ENCODE assay signal across 1 cellular context in the genomic region with DNA sequence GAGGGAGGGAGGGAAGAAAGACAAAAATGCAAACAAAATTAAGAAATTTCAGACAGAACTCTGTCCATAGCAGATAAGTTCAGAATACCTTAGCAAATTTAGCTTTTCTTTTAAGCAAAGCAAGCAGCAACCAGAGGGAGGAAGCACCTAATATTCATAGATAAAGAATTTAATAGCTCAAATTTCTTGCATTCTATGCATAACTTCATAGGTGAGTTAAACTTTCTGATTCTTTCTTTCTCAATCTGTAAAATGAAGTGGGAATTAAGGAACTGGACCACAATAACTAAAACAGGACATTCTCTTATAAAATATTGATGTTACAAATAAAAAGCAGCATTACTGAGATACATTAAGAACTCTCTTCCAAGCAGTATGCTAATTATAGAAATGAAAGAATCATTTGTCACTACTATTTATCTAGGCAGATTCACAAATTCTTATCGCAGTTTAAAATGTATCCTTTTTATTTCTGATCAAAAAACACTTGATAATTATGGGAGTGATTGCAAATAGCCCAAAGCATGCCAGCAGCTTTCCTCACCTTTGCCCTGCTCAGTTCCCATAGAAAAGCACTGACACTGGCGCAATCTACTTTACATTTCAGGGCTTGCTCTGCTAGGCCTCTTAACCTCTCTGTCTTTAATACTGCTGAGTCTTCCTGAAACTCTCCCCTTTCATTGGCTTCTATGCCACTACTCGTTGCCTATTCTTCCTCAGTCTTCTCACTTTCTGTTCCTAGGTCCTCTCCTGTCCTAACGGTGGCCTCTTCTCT.
A peak's percentile ranks its signal among the peaks of the same experiment; 100 is the strongest.
TF ChIP-seq lines count a peak whose summit lies in the region.

No MANE protein-coding gene starts in this region.

TF ChIP-seq in liver, 16 proteins besides CTCF, POLR2A, EP300 and RAD21:
- TF ChIP-seq, protein P1, sequence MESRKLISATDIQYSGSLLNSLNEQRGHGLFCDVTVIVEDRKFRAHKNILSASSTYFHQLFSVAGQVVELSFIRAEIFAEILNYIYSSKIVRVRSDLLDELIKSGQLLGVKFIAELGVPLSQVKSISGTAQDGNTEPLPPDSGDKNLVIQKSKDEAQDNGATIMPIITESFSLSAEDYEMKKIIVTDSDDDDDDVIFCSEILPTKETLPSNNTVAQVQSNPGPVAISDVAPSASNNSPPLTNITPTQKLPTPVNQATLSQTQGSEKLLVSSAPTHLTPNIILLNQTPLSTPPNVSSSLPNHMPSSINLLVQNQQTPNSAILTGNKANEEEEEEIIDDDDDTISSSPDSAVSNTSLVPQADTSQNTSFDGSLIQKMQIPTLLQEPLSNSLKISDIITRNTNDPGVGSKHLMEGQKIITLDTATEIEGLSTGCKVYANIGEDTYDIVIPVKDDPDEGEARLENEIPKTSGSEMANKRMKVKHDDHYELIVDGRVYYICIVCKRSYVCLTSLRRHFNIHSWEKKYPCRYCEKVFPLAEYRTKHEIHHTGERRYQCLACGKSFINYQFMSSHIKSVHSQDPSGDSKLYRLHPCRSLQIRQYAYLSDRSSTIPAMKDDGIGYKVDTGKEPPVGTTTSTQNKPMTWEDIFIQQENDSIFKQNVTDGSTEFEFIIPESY (IDR thresholded peaks at IDR 0.05): no peak
- TF ChIP-seq TAF1 (conservative IDR thresholded peaks at IDR 0.05) (no peak), JUND (IDR thresholded peaks at IDR 0.05) (no peak), HNF4A (conservative IDR thresholded peaks at IDR 0.05) (peak in 1 of 2 donors; percentile 56), NR2F2 (IDR thresholded peaks at IDR 0.05) (no peak), HNF4G (IDR thresholded peaks at IDR 0.05) (no peak), SP1 (IDR thresholded peaks at IDR 0.05) (no peak), FOXA1 (IDR thresholded peaks at IDR 0.05) (no peak), GABPA (IDR thresholded peaks at IDR 0.05 in 1 of 2, conservative IDR thresholded peaks at IDR 0.05 in 1 of 2) (no peak), EGR1 (IDR thresholded peaks at IDR 0.05; ENCODE audit: low read depth in 2 of 2) (no peak), RXRA (IDR thresholded peaks at IDR 0.05) (peak in 1 of 2 donors; percentile 63), FOXA2 (IDR thresholded peaks at IDR 0.05) (no peak), YY1 (IDR thresholded peaks at IDR 0.05) (peak; percentile 40)
- TF ChIP-seq, protein P2, sequence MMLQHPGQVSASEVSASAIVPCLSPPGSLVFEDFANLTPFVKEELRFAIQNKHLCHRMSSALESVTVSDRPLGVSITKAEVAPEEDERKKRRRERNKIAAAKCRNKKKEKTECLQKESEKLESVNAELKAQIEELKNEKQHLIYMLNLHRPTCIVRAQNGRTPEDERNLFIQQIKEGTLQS (IDR thresholded peaks at IDR 0.05): no peak
- TF ChIP-seq, protein P3, sequence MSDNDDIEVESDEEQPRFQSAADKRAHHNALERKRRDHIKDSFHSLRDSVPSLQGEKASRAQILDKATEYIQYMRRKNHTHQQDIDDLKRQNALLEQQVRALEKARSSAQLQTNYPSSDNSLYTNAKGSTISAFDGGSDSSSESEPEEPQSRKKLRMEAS (IDR thresholded peaks at IDR 0.05): no peak
- TF ChIP-seq, protein P4, sequence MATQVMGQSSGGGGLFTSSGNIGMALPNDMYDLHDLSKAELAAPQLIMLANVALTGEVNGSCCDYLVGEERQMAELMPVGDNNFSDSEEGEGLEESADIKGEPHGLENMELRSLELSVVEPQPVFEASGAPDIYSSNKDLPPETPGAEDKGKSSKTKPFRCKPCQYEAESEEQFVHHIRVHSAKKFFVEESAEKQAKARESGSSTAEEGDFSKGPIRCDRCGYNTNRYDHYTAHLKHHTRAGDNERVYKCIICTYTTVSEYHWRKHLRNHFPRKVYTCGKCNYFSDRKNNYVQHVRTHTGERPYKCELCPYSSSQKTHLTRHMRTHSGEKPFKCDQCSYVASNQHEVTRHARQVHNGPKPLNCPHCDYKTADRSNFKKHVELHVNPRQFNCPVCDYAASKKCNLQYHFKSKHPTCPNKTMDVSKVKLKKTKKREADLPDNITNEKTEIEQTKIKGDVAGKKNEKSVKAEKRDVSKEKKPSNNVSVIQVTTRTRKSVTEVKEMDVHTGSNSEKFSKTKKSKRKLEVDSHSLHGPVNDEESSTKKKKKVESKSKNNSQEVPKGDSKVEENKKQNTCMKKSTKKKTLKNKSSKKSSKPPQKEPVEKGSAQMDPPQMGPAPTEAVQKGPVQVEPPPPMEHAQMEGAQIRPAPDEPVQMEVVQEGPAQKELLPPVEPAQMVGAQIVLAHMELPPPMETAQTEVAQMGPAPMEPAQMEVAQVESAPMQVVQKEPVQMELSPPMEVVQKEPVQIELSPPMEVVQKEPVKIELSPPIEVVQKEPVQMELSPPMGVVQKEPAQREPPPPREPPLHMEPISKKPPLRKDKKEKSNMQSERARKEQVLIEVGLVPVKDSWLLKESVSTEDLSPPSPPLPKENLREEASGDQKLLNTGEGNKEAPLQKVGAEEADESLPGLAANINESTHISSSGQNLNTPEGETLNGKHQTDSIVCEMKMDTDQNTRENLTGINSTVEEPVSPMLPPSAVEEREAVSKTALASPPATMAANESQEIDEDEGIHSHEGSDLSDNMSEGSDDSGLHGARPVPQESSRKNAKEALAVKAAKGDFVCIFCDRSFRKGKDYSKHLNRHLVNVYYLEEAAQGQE (IDR thresholded peaks at IDR 0.05): no peak
TF ChIP-seq in liver: peak in this region for 3.
